In the genomic region with DNA sequence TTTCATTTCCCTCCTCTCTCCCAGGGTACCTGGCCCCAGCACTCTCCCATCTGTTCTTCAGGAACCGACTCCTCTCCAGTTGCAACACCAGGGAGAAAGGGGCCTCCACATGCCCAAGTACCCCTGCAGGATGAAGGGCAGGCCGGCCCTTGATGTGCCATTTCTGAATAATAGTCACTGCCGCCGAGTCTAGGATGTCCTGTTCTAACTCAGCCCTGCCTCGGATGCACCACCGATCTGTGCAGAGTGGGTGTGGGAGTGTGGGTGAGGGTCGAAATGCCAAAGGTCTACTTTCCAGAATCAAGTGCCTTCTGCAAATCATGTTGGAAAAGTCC, we compare ENCODE assay signal across 17 cellular contexts. TPM values are rescaled to one million over a fixed set of nuclear protein-coding genes. Genes with fewer than 3 reads are reported as not detected.
DNase-seq lines count a peak whose midpoint lies in the region; ATAC-seq, FAIRE-seq and TF ChIP-seq lines count a peak whose summit lies in the region.
"Had no signal": no experiment of that assay in that cellular context is flagged by ENCODE, and none has a peak within 500 bp of the region (broad histone marks: within the 10 kb centered on the region; RNA-seq: fewer than 3 reads in every experiment).

No MANE protein-coding gene starts in this region.

- ATAC-seq in A549 (no peak), GM21447 (IDR thresholded peaks at IDR 0.05; ENCODE audit: unreplicated experiment) (no peak)
- peak; percentile 24 for ATAC-seq in activated CD8-positive, alpha-beta T cell treated with anti-CD3 and anti-CD28 coated beads, Interleukin-2, amount 10 ng/mL, durations not matched to agents 7 days and 5 days

- TF ChIP-seq POLR2A in A549 (IDR thresholded peaks at IDR 0.05; ENCODE audit: low read length) = no peak

- H3K27me3 Mint-ChIP-seq in activated CD8-positive, alpha-beta T cell treated with anti-CD3 and anti-CD28 coated beads, Interleukin-2, amount 10 ng/mL, durations not matched to agents 7 days and 5 days (ENCODE audit: low read depth) = no peaks in the 10 kb centered on the region
- H3K27me3 Mint-ChIP-seq: activated naive CD8-positive, alpha-beta T cell treated with anti-CD3 and anti-CD28 coated beads, Interleukin-2, amount 10 ng/mL, durations not matched to agents 7 days and 5 days; CD8-positive, alpha-beta memory T cell had no signal

- H3K18ac ChIP-seq in neuronal stem cell (ENCODE audit: low read length) = peak overlapping the region; percentile 81

- no peak overlapping the region for H4K8ac ChIP-seq in neuronal stem cell (ENCODE audit: low read depth, low read length)

- H2BK5ac ChIP-seq in neuronal stem cell (ENCODE audit: low read length) = peak overlapping the region; percentile 44

- CTCF ChIA-PET in A549 (lab: Yijun Ruan, JAX) = interaction anchor here (0.6 to 10.1 kb wide), 42 partner anchors 8 to 323 kb away, joined by 3 to 127 read pairs (median 4); partner anchors contain the start of genes H6PD and SPSB1
- CTCF ChIA-PET in HEK293 (lab: Yijun Ruan, JAX) = interaction anchor here (0.6 to 5.8 kb wide), 33 partner anchors 9 to 523 kb away, joined by 3 to 97 read pairs (median 4); partner anchors contain the start of gene SPSB1
- CTCF ChIA-PET in activated CD8-positive, alpha-beta T cell treated with anti-CD3 and anti-CD28 coated beads, Interleukin-2, amount 10 ng/mL, durations not matched to agents 7 days and 5 days (lab: Charles Lee) = interaction anchor here (0.7 to 4.1 kb wide), 36 partner anchors 10 to 563 kb away, joined by 3 to 68 read pairs (median 4); no protein-coding TSS in a partner anchor

- peaks cover 2% of the 10 kb centered on the region for H3K79me1 ChIP-seq in neuronal stem cell (ENCODE audit: low read depth, low read length)

- H3K9me3 ChIP-seq in A549 = no peaks in the 10 kb centered on the region
- H3K9me3 ChIP-seq in HEK293 (ENCODE audit: control insufficient read depth, insufficient read depth, low read depth, low read length) = no peaks in the 10 kb centered on the region
- H3K9me3 ChIP-seq in neuronal stem cell (replicated peaks in 1 of 2; ENCODE audit: control insufficient read depth in 2 of 2, insufficient read depth in 1 of 2, low read depth in 1 of 2, low read length in 2 of 2) = no peaks in the 10 kb centered on the region
- H3K9me3 ChIP-seq: HAP-1, left lung, neutrophil had no signal

- H2BK15ac ChIP-seq in neuronal stem cell (ENCODE audit: low read length) = no peak overlapping the region

- no peak overlapping the region for H3K4me3 Mint-ChIP-seq in activated CD8-positive, alpha-beta T cell treated with anti-CD3 and anti-CD28 coated beads, Interleukin-2, amount 10 ng/mL, durations not matched to agents 7 days and 5 days
- H3K4me3 Mint-ChIP-seq: activated naive CD8-positive, alpha-beta T cell treated with anti-CD3 and anti-CD28 coated beads, Interleukin-2, amount 10 ng/mL, durations not matched to agents 7 days and 5 days; CD8-positive, alpha-beta memory T cell had no signal

- no peak overlapping the region for H3K9ac ChIP-seq in neuronal stem cell (ENCODE audit: low read depth, low read length, poor library complexity)

- no peak for FAIRE-seq in A549 (lab: Jason Lieb, UNC)
- FAIRE-seq: urothelium cell line had no signal

- H3K27ac ChIP-seq in A549 (peak overlapping the region; percentile 28 to 74; a peak in 2 of 6 replicates), HEK293 (ENCODE audit: extremely low read depth, low read depth, low read length) (no peak overlapping the region), neuronal stem cell (replicated peaks; ENCODE audit: low read length) (no peak overlapping the region)
- H3K27ac ChIP-seq: brain microvascular endothelial cell, left lung, neutrophil had no signal

- H3K36me3 Mint-ChIP-seq in activated CD8-positive, alpha-beta T cell treated with anti-CD3 and anti-CD28 coated beads, Interleukin-2, amount 10 ng/mL, durations not matched to agents 7 days and 5 days (ENCODE audit: low read depth) = no peaks in the 10 kb centered on the region
- H3K36me3 Mint-ChIP-seq: activated naive CD8-positive, alpha-beta T cell treated with anti-CD3 and anti-CD28 coated beads, Interleukin-2, amount 10 ng/mL, durations not matched to agents 7 days and 5 days had no signal

- H2BK120ac ChIP-seq in neuronal stem cell (ENCODE audit: low read depth, low read length) = no peak overlapping the region

- no peaks in the 10 kb centered on the region for H3K9me3 Mint-ChIP-seq in activated CD8-positive, alpha-beta T cell treated with anti-CD3 and anti-CD28 coated beads, Interleukin-2, amount 10 ng/mL, durations not matched to agents 7 days and 5 days (ENCODE audit: insufficient read depth)
- H3K9me3 Mint-ChIP-seq: activated naive CD8-positive, alpha-beta T cell treated with anti-CD3 and anti-CD28 coated beads, Interleukin-2, amount 10 ng/mL, durations not matched to agents 7 days and 5 days; activated T-helper 2 cell treated with anti-CD3 and anti-CD28 coated beads, Interferon-gamma antibody, Interleukin-2, Interleukin-4, amounts not matched to agents 10 μg/mL and 5 μg/mL and 100 μg/mL, durations not matched to agents 14 hours and 24 hours and 36 hours; CD8-positive, alpha-beta memory T cell had no signal

- H3K4me1 Mint-ChIP-seq in activated CD8-positive, alpha-beta T cell treated with anti-CD3 and anti-CD28 coated beads, Interleukin-2, amount 10 ng/mL, durations not matched to agents 7 days and 5 days (ENCODE audit: low read depth) = peaks cover 18% of the 10 kb centered on the region

- peak overlapping the region; percentile 53 for H2BK12ac ChIP-seq in neuronal stem cell (ENCODE audit: low read length)

- H2AFZ ChIP-seq in neuronal stem cell (ENCODE audit: low read length) = no peak overlapping the region

- H3K36me3 ChIP-seq in HEK293 (ENCODE audit: control insufficient read depth in 2 of 2, insufficient read depth in 1 of 2, low read length in 2 of 2) = peaks cover 0 to 42% of the 10 kb centered on the region in 2 experiments; a peak in 1 of 3 replicates
- peaks cover 6 to 22% of the 10 kb centered on the region in 2 donors for H3K36me3 ChIP-seq in neuronal stem cell (replicated peaks in 1 of 2; ENCODE audit: control insufficient read depth in 2 of 2, insufficient read depth in 2 of 2, low read length in 2 of 2)
- no peaks in the 10 kb centered on the region for H3K36me3 ChIP-seq in H7 (replicated peaks; ENCODE audit: control insufficient read depth, insufficient read depth, low read length)
- H3K36me3 ChIP-seq: HAP-1 had no signal

- peak overlapping the region; percentile 85 for H2AK5ac ChIP-seq in neuronal stem cell (ENCODE audit: low read depth, low read length)

- TF ChIP-seq CTCF in A549 (IDR thresholded peaks at IDR 0.05) (no peak), HEK293 (tag by site-specific recombination; IDR thresholded peaks at IDR 0.05) (no peak)

- H3K23ac ChIP-seq in neuronal stem cell (ENCODE audit: low read depth, low read length, poor library complexity) = no peak overlapping the region

- H3K27ac Mint-ChIP-seq in activated CD8-positive, alpha-beta T cell treated with anti-CD3 and anti-CD28 coated beads, Interleukin-2, amount 10 ng/mL, durations not matched to agents 7 days and 5 days = no peak overlapping the region
- H3K27ac Mint-ChIP-seq: activated naive CD8-positive, alpha-beta T cell treated with anti-CD3 and anti-CD28 coated beads, Interleukin-2, amount 10 ng/mL, durations not matched to agents 7 days and 5 days; activated T-helper 2 cell treated with anti-CD3 and anti-CD28 coated beads, Interferon-gamma antibody, Interleukin-2, Interleukin-4, amounts not matched to agents 10 μg/mL and 5 μg/mL and 100 μg/mL, durations not matched to agents 14 hours and 24 hours and 36 hours had no signal

- H3K4me3 ChIP-seq in A549 (no peak overlapping the region), HEK293 (ENCODE audit: low read depth, low read length) (no peak overlapping the region), neuronal stem cell (ENCODE audit: low read length in 2 of 2) (no peak overlapping the region), H7 (ENCODE audit: insufficient read depth, low read depth, low read length) (no peak overlapping the region)
- H3K4me3 ChIP-seq: HAP-1, left lung had no signal

- TF ChIP-seq EP300 in A549 (IDR thresholded peaks at IDR 0.05) = no peak

- peak in 1 of 2 experiments; percentile 23; a peak in 1 of 5 replicates for TF ChIP-seq RAD21 in A549 (conservative IDR thresholded peaks at IDR 0.05 in 1 of 2, IDR thresholded peaks at IDR 0.05 in 1 of 2)

- no peak overlapping the region for H3K14ac ChIP-seq in neuronal stem cell (ENCODE audit: low read length)

- H4K91ac ChIP-seq in neuronal stem cell (ENCODE audit: low read depth, low read length, poor library complexity) = no peak overlapping the region

- H3K27me3 ChIP-seq in neuronal stem cell (ENCODE audit: control insufficient read depth in 3 of 3, insufficient read depth in 3 of 3, low read depth in 1 of 3, low read length in 3 of 3) = no peaks in the 10 kb centered on the region
- no peaks in the 10 kb centered on the region for H3K27me3 ChIP-seq in H7 (ENCODE audit: control insufficient read depth, insufficient read depth, low read length)
- H3K27me3 ChIP-seq: brain microvascular endothelial cell, left lung, neutrophil had no signal

- H3K4ac ChIP-seq in neuronal stem cell (ENCODE audit: low read length) = no peak overlapping the region

- H3K4me1 ChIP-seq in A549 = peaks cover 6% of the 10 kb centered on the region; the same call in 2 of the 3 replicates
- peaks cover 3% of the 10 kb centered on the region; the same call in 1 of the 2 replicates for H3K4me1 ChIP-seq in HEK293 (ENCODE audit: control insufficient read depth, insufficient read depth, low read length)
- peaks cover 14 to 25% of the 10 kb centered on the region in 2 donors for H3K4me1 ChIP-seq in neuronal stem cell (ENCODE audit: control insufficient read depth in 2 of 2, insufficient read depth in 1 of 2, low read depth in 1 of 2, low read length in 2 of 2)
- H3K4me1 ChIP-seq: left lung had no signal

- DNase-seq in A549 (ENCODE audit: low read depth in 1 of 2, low spot score in 1 of 2) (no peak), neuronal stem cell (ENCODE audit: low spot score) (no peak), H7 (no peak), occipital lobe (lab: John Stamatoyannopoulos, UW) (no peak), DMS114 treated with DMSO at 0.1 percent for 48 hours (lab: John Stamatoyannopoulos, UW; ENCODE audit: unreplicated experiment) (no peak)
- no peak for DNase-seq in activated CD8-positive, alpha-beta T cell treated with anti-CD3 and anti-CD28 coated beads, Interleukin-2, amount 10 ng/mL, durations not matched to agents 7 days and 5 days
- DNase-seq: cortex of kidney had no signal

- POLR2A ChIA-PET in A549 (lab: Yijun Ruan, JAX) = no interaction called here
- POLR2A ChIA-PET in HEK293 (lab: Yijun Ruan, JAX) = interaction anchor here (0.6 kb wide), 2 partner anchors 229 to 231 kb away, joined by 5 to 7 read pairs; no protein-coding TSS in a partner anchor
- POLR2A ChIA-PET in activated CD8-positive, alpha-beta T cell treated with anti-CD3 and anti-CD28 coated beads, Interleukin-2, amount 10 ng/mL, durations not matched to agents 7 days and 5 days (lab: Charles Lee) = no interaction called here

- H3K4me2 ChIP-seq in A549 (peak overlapping the region; percentile 41), neuronal stem cell (ENCODE audit: insufficient read depth, low read length, poor library complexity, severe bottlenecking) (no peak overlapping the region)

- 65% methylated on average over 7 of the region's 7 CpGs for WGBS in A549 (ENCODE audit: missing lambda C conversion rate)
- WGBS in neuronal stem cell (ENCODE audit: extremely low coverage in 2 of 2, insufficient read length in 2 of 2, insufficient replicate concordance in 1 of 2), 2 donors = no CpG with 5 or more reads among the region's 7 CpGs

RNA-seq across cellular contexts. Expression of gene SPSB1, which starts 25.4 kb away (rescaled TPM):
- polyA plus RNA-seq in A549 (2011; rRNA removed) = 19.4 and 23.7 TPM in 2 replicates
- 20.5 and 26.4 TPM in 2 replicates for polyA plus RNA-seq in A549 (2012; cell fraction: cytosol; rRNA removed)
- polyA plus RNA-seq in A549 (2012; cell fraction: nucleus; rRNA removed) = 21.7 and 23.4 TPM in 2 replicates
- 16.9 to 25.3 TPM (median 22.3 TPM) in 3 replicates for polyA plus RNA-seq in A549 (2017; fragmentation: RNase III; extraction: RNeasy Plus Mini Kit Qiagen cat#74134 plus additional on column Dnase treatment)
- polyA minus RNA-seq in A549 (2011; rRNA and poly(A)+ RNA removed) = 39.6 and 39.8 TPM in 2 replicates
- 1 to 10 TPM; 1.1 TPM for total RNA-seq in activated CD8-positive, alpha-beta T cell treated with anti-CD3 and anti-CD28 coated beads, Interleukin-2, amount 10 ng/mL, durations not matched to agents 7 days and 5 days
- 5.2 TPM for polyA plus RNA-seq in neuronal stem cell (2013, experiment 1 of 2)
- polyA plus RNA-seq in neuronal stem cell (2013, experiment 2 of 2) = 5.1 TPM
- total RNA-seq in H7 (2014; rRNA removed; shearing (Covaris generic)) = 4.2 and 6.5 TPM in 2 replicates
- total RNA-seq in occipital lobe = 2.3 TPM

RNA-seq across cellular contexts. Expression of gene H6PD, which starts 32.7 kb away (rescaled TPM):
- 7.9 and 9.8 TPM in 2 replicates for polyA plus RNA-seq in A549 (2011; rRNA removed)
- polyA plus RNA-seq in A549 (2012; cell fraction: cytosol; rRNA removed) = 3.7 and 6.0 TPM in 2 replicates
- 12.0 and 12.4 TPM in 2 replicates for polyA plus RNA-seq in A549 (2012; cell fraction: nucleus; rRNA removed)
- polyA plus RNA-seq in A549 (2017; fragmentation: RNase III; extraction: RNeasy Plus Mini Kit Qiagen cat#74134 plus additional on column Dnase treatment) = 4.6 to 6.4 TPM (median 6.0 TPM) in 3 replicates
- polyA minus RNA-seq in A549 (2011; rRNA and poly(A)+ RNA removed) = 8.7 and 10.4 TPM in 2 replicates
- total RNA-seq in activated CD8-positive, alpha-beta T cell treated with anti-CD3 and anti-CD28 coated beads, Interleukin-2, amount 10 ng/mL, durations not matched to agents 7 days and 5 days = 10 to 100 TPM in 1 of 2 experiments, 1 to 10 TPM in 1; 9.7 to 10.2 TPM
- polyA plus RNA-seq in neuronal stem cell (2013, experiment 1 of 2) = 14.1 TPM
- polyA plus RNA-seq in neuronal stem cell (2013, experiment 2 of 2) = 15.0 TPM
- total RNA-seq in H7 (2014; rRNA removed; shearing (Covaris generic)) = 13.9 and 20.2 TPM in 2 replicates
- total RNA-seq in occipital lobe = 6.2 TPM

Comparison
In these comparisons a context has a peak if more than half of its experiments do, and no peak if none do; other contexts are left out.
1. H3K27ac ChIP-seq: peak in A549 (2 of 2); none in HEK293 (single experiment) and neuronal stem cell (single experiment).